23 cellular contexts compared by ENCODE assay signal in the genomic region with DNA sequence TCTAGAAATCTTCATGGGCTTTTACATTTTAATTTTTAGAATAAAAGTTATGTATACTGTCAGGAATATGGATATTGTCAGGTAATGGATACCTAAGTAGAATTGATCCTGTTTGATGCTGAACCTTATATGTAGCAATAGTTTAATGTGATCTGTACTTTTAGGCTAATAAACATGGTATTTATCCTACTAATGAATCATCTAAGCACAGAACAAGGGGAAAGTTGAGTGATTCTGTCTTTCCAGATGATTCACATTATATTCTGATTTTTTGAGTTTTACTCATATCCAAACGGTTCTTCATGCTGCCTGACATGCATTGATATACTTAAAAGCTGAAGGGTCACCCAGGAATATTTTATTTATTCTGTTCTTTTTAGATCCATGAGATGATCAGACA. TPM values are rescaled to one million over a fixed set of nuclear protein-coding genes. Genes with fewer than 3 reads are reported as not detected.
"Had no signal": no experiment of that assay in that cellular context is flagged by ENCODE, and none has a peak within 500 bp of the region (broad histone marks: within the 10 kb centered on the region; RNA-seq: fewer than 3 reads in every experiment).

No MANE protein-coding gene starts in this region.

- H3K4me1 ChIP-seq: gastrocnemius medialis, sigmoid colon, upper lobe of right lung had no signal

- H3K9me3 Mint-ChIP-seq: activated naive CD4-positive, alpha-beta T cell treated with anti-CD3 and anti-CD28 coated beads for 36 hours; activated naive CD8-positive, alpha-beta T cell treated with anti-CD3 and anti-CD28 coated beads, Interleukin-2, amount 10 ng/mL, durations not matched to agents 7 days and 5 days; natural killer cell treated with Interleukin-12 subunit alpha and Interleukin-12 subunit beta and Interleukin-15 and Interleukin-18, amount 100 ng/mL, for 72 hours; stimulated activated memory B cell treated with anti-CD40 and anti-IgM and Interleukin-4, amounts not matched to agents 10 μg/mL and 1 μg/mL and 100 μg/mL, for 72 hours had no signal

- DNase-seq: activated effector memory CD4-positive, alpha-beta T cell treated with Interleukin-2 at 50 U/mL for 16 hours; activated naive CD4-positive, alpha-beta T cell treated with anti-CD3 and anti-CD28 coated beads for 36 hours; activated naive CD8-positive, alpha-beta T cell treated with anti-CD3 and anti-CD28 coated beads, Interleukin-2, amount 10 ng/mL, durations not matched to agents 7 days and 5 days; activated T-cell treated with anti-CD3 and anti-CD28 coated beads, Interleukin-2, amount 50 U/mL, for 48 hours; amygdala; cerebellar nuclear complex; erythroblast; gastrocnemius medialis; hippocampal formation; left cardiac atrium; retina; sigmoid colon; stimulated activated CD4-positive, alpha-beta T cell treated with anti-CD3 and anti-CD28 coated beads, Interleukin-15, amount 100 ng/mL, for 24 hours; upper lobe of right lung had no signal

- H3K27me3 Mint-ChIP-seq: activated naive CD8-positive, alpha-beta T cell treated with anti-CD3 and anti-CD28 coated beads, Interleukin-2, amount 10 ng/mL, durations not matched to agents 7 days and 5 days; natural killer cell treated with Interleukin-12 subunit alpha and Interleukin-12 subunit beta and Interleukin-15 and Interleukin-18, amount 100 ng/mL, for 72 hours; progenitor cell of endocrine pancreas; stimulated activated memory B cell treated with anti-CD40 and anti-IgM and Interleukin-4, amounts not matched to agents 10 μg/mL and 1 μg/mL and 100 μg/mL, for 72 hours had no signal

- H3K36me3 ChIP-seq: gastrocnemius medialis, sigmoid colon, upper lobe of right lung had no signal

- H3K27me3 ChIP-seq: gastrocnemius medialis, sigmoid colon, upper lobe of right lung had no signal

- ATAC-seq: gastrocnemius medialis; left cardiac atrium; natural killer cell treated with Interleukin-12 subunit alpha and Interleukin-12 subunit beta and Interleukin-15 and Interleukin-18, amount 100 ng/mL, for 72 hours; stimulated activated memory B cell treated with anti-CD40 and anti-IgM and Interleukin-4, amounts not matched to agents 10 μg/mL and 1 μg/mL and 100 μg/mL, for 72 hours; upper lobe of right lung had no signal

- H3K4me3 ChIP-seq: gastrocnemius medialis, sigmoid colon, smooth muscle cell, upper lobe of right lung had no signal

- H3K27ac ChIP-seq: gastrocnemius medialis, sigmoid colon, upper lobe of right lung had no signal

- H3K27ac Mint-ChIP-seq: activated naive CD4-positive, alpha-beta T cell treated with anti-CD3 and anti-CD28 coated beads for 36 hours; activated naive CD8-positive, alpha-beta T cell treated with anti-CD3 and anti-CD28 coated beads, Interleukin-2, amount 10 ng/mL, durations not matched to agents 7 days and 5 days; natural killer cell treated with Interleukin-12 subunit alpha and Interleukin-12 subunit beta and Interleukin-15 and Interleukin-18, amount 100 ng/mL, for 72 hours; progenitor cell of endocrine pancreas; stimulated activated memory B cell treated with anti-CD40 and anti-IgM and Interleukin-4, amounts not matched to agents 10 μg/mL and 1 μg/mL and 100 μg/mL, for 72 hours had no signal

- H3K4me3 Mint-ChIP-seq: activated naive CD4-positive, alpha-beta T cell treated with anti-CD3 and anti-CD28 coated beads for 36 hours; activated naive CD8-positive, alpha-beta T cell treated with anti-CD3 and anti-CD28 coated beads, Interleukin-2, amount 10 ng/mL, durations not matched to agents 7 days and 5 days; natural killer cell treated with Interleukin-12 subunit alpha and Interleukin-12 subunit beta and Interleukin-15 and Interleukin-18, amount 100 ng/mL, for 72 hours; stimulated activated memory B cell treated with anti-CD40 and anti-IgM and Interleukin-4, amounts not matched to agents 10 μg/mL and 1 μg/mL and 100 μg/mL, for 72 hours had no signal

- H3K4me1 Mint-ChIP-seq: stimulated activated memory B cell treated with anti-CD40 and anti-IgM and Interleukin-4, amounts not matched to agents 10 μg/mL and 1 μg/mL and 100 μg/mL, for 72 hours had no signal

RNA-seq across cellular contexts. Expression of a gene that starts 56.9 kb away (rescaled TPM):
- total RNA-seq: activated CD8-positive, alpha-beta memory T cell treated with anti-CD3 and anti-CD28 coated beads for 36 hours; activated naive CD4-positive, alpha-beta T cell treated with anti-CD3 and anti-CD28 coated beads for 36 hours; activated naive CD8-positive, alpha-beta T cell treated with anti-CD3 and anti-CD28 coated beads, Interleukin-2, amount 10 ng/mL, durations not matched to agents 7 days and 5 days; gastrocnemius medialis; left cardiac atrium; liver; osteocyte; progenitor cell of endocrine pancreas; smooth muscle cell; subcutaneous adipose tissue; T-helper 2 cell treated with Interferon-gamma antibody and Interleukin-4, amounts not matched to agents 100 ng/mL and 5 ng/mL, for 36 hours; upper lobe of right lung had no signal
